Comparison of ENCODE assay signal across 8 cellular contexts in the genomic region with DNA sequence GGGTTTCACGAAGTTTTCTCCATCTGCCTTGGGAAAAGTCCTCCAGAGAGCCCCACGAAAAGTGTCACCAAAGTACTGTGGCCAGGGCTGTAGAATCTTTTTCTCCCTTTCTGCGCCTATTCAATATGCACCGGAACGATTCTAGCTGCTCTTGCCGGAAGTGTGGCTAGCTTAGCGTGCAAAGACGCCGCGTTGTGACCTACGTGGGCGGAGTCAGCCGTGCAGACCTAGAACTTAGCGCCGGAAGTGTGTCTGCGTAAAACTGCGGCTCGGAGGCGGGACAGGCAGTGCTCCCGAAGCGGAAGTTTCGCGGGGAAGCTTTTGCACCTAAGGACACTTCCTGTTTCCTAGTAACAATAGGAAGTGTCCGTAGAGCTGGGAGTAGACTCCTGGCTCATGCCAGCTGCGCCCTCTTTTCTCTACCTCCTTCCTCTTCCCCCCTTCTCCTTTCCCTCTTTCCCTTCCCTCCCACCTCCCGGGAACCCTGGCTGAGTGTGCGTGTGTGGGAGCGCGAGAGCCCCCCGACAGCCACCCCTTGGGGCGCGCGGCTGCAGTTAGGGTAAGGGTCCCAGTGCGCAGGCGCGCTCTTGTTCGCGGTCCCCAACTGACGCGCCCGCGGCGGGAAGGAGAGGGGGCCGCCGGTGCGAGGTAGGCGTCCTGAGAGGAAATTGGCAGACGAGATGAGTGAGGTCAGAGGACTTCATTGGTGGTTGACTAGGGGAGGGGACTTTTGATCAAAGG. TPM values are rescaled to one million over a fixed set of nuclear protein-coding genes. Genes with fewer than 3 reads are reported as not detected.
DNase-seq lines count a peak whose midpoint lies in the region; ATAC-seq, FAIRE-seq and TF ChIP-seq lines count a peak whose summit lies in the region.

A gene with protein sequence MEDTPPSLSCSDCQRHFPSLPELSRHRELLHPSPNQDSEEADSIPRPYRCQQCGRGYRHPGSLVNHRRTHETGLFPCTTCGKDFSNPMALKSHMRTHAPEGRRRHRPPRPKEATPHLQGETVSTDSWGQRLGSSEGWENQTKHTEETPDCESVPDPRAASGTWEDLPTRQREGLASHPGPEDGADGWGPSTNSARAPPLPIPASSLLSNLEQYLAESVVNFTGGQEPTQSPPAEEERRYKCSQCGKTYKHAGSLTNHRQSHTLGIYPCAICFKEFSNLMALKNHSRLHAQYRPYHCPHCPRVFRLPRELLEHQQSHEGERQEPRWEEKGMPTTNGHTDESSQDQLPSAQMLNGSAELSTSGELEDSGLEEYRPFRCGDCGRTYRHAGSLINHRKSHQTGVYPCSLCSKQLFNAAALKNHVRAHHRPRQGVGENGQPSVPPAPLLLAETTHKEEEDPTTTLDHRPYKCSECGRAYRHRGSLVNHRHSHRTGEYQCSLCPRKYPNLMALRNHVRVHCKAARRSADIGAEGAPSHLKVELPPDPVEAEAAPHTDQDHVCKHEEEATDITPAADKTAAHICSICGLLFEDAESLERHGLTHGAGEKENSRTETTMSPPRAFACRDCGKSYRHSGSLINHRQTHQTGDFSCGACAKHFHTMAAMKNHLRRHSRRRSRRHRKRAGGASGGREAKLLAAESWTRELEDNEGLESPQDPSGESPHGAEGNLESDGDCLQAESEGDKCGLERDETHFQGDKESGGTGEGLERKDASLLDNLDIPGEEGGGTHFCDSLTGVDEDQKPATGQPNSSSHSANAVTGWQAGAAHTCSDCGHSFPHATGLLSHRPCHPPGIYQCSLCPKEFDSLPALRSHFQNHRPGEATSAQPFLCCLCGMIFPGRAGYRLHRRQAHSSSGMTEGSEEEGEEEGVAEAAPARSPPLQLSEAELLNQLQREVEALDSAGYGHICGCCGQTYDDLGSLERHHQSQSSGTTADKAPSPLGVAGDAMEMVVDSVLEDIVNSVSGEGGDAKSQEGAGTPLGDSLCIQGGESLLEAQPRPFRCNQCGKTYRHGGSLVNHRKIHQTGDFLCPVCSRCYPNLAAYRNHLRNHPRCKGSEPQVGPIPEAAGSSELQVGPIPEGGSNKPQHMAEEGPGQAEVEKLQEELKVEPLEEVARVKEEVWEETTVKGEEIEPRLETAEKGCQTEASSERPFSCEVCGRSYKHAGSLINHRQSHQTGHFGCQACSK (N-terminal part only) (plus strand): TSS at position 350 of the 741 bp plus-strand sequence. CDS start 1,903 bp downstream, outside the sequence.
TSS of gene ZNF668 (minus strand) at position 168 of the 741 bp plus-strand sequence. CDS start 9,781 bp downstream, outside the sequence.

- H3K4me1 Mint-ChIP-seq in T-helper 17 cell: peaks cover 29% of the 10 kb centered on the region

- H3K4me3 Mint-ChIP-seq in T-helper 17 cell: peak within 1 kb of the TSS; percentile 99

- H3K4me1 ChIP-seq in prostate gland (replicated peaks): peaks cover 10% of the 10 kb centered on the region

- TF ChIP-seq CTCF in prostate gland (IDR thresholded peaks at IDR 0.05): peak in 1 of 4 experiments; percentile 10

- TF ChIP-seq POLR2A in GM15510 (IDR thresholded peaks at IDR 0.05; ENCODE audit: borderline replicate concordance, extremely low read depth, insufficient read length) (peak; percentile 86), prostate gland (IDR thresholded peaks at IDR 0.05) (peak; percentile 55)

- H3K4me3 ChIP-seq in prostate gland: peak within 1 kb of the TSS; percentile 97 to 99

- peaks cover 4% of the 10 kb centered on the region for H3K36me3 Mint-ChIP-seq in T-helper 17 cell (ENCODE audit: low read depth)

- H3K36me3 ChIP-seq in prostate gland: peaks cover 8 to 27% of the 10 kb centered on the region in 2 donors

- under 1% methylated on average over 48 of the region's 48 CpGs for WGBS in prostate gland

- ATAC-seq in HG02885 (IDR thresholded peaks at IDR 0.05; ENCODE audit: poor library complexity, unreplicated experiment): peak; percentile 71
- peak; percentile 87 for ATAC-seq in T-helper 17 cell
- peak; percentile 95 for ATAC-seq in left ventricle myocardium superior

- no peaks in the 10 kb centered on the region for H3K27me3 Mint-ChIP-seq in T-helper 17 cell

- no peaks in the 10 kb centered on the region for H3K9me3 ChIP-seq in T-helper 17 cell (ENCODE audit: control insufficient read depth, low read length, poor library complexity, severe bottlenecking)
- H3K9me3 ChIP-seq in prostate gland: no peaks in the 10 kb centered on the region

- H3K27ac ChIP-seq in prostate gland: peak within 1 kb of the TSS; percentile 91 to 94

- peak within 1 kb of the TSS; percentile 100 for H3K27ac Mint-ChIP-seq in T-helper 17 cell

- DNase-seq in NCI-H1694 treated with DMSO at 0.1 percent for 48 hours (lab: John Stamatoyannopoulos, UW): peak; percentile 97
- peak; percentile 93 to 96 (median 94) for DNase-seq in T-helper 17 cell
- peak; percentile 71 to 100 (median 97) for DNase-seq in amygdala (lab: John Stamatoyannopoulos, UW)
- DNase-seq in left ventricle myocardium superior: peak; percentile 98
- DNase-seq in prostate gland (ENCODE audit: low spot score): peak; percentile 99
- peak; percentile 93 for DNase-seq in urothelium cell line (ENCODE audit: low spot score)

- intact Hi-C loops in left ventricle myocardium superior (cut with micrococcal nuclease) (no loop called here), prostate gland (cut with DNase I) (loop anchor here (2.0 to 5.0 kb wide), 2 partner anchors 21 to 42 kb away; partner anchors contain the start of genes STX4 and VKORC1)

- FAIRE-seq in urothelium cell line (lab: Jason Lieb, UNC): no peak

- no peaks in the 10 kb centered on the region for H3K27me3 ChIP-seq in prostate gland (replicated peaks; ENCODE audit: insufficient read depth)

RNA-seq across cellular contexts. Expression of the first gene that starts in this region (rescaled TPM):
- total RNA-seq in T-helper 17 cell (10 to 100 TPM; 17.0 to 21.7 TPM), left ventricle myocardium superior (9.9 TPM), prostate gland (10 to 100 TPM; 26.3 to 33.7 TPM)

RNA-seq across cellular contexts. Expression of gene ZNF668, which starts in this region (rescaled TPM):
- total RNA-seq in T-helper 17 cell (10 to 100 TPM in 1 of 2 donors, 1 to 10 TPM in 1; 9.6 to 12.1 TPM), left ventricle myocardium superior (3.9 TPM), prostate gland (10 to 100 TPM; 15.6 to 21.4 TPM)

Comparison
In these comparisons a context has a peak if more than half of its experiments do, and no peak if none do; other contexts are left out.
1. Peak in every context shown above with its lines: DNase-seq, ATAC-seq, H3K4me3 ChIP-seq and H3K27ac ChIP-seq.